17 cellular contexts compared by ENCODE assay signal in genomic region chr2:194062401-194062800, GRCh38.
"Had no signal": no experiment of that assay in that cellular context is flagged by ENCODE, and none has a peak within 500 bp of the region (broad histone marks: within the 10 kb centered on the region; RNA-seq: fewer than 3 reads in every experiment).

No MANE protein-coding gene starts in this region.

- ATAC-seq: esophagus mucosa; heart right ventricle; naive thymus-derived CD8-positive, alpha-beta T cell; sciatic nerve had no signal

- H3K27me3 ChIP-seq: heart right ventricle, neural progenitor cell, tibial artery, upper lobe of left lung, uterus had no signal

- H3K36me3 ChIP-seq: heart right ventricle, neural progenitor cell, prostate gland, tibial artery, upper lobe of left lung, uterus had no signal

- H3K4me3 ChIP-seq: heart right ventricle, neural progenitor cell, prostate gland, tibial artery, upper lobe of left lung, uterus had no signal

- DNase-seq: effector memory CD4-positive, alpha-beta T cell; heart right ventricle; hypothalamus; kidney glomerular epithelial cell; mammary epithelial cell; naive thymus-derived CD8-positive, alpha-beta T cell; nucleus accumbens; small intestine; stimulated activated CD4-positive, alpha-beta T cell treated with anti-CD3 and anti-CD28 coated beads, Interleukin-12 subunit alpha, Interleukin-12 subunit beta, amount 100 ng/mL, for 4 hours; tibial artery; upper lobe of left lung; uterus had no signal

- H3K4me1 ChIP-seq: heart right ventricle, neural progenitor cell, parathyroid adenoma, prostate gland, tibial artery, upper lobe of left lung, uterus had no signal

- H3K27ac ChIP-seq: heart right ventricle, neural progenitor cell, parathyroid adenoma, prostate gland, tibial artery, upper lobe of left lung, uterus had no signal

- H3K9me3 ChIP-seq: prostate gland, tibial artery, upper lobe of left lung, uterus had no signal
